Comparison of ENCODE assay signal across 1 cellular context in genomic region chr10:17782921-17783665, GRCh38.
TF ChIP-seq lines count a peak whose summit lies in the region.

No MANE protein-coding gene starts in this region.

TF ChIP-seq in K562, 482 proteins besides CTCF, POLR2A, EP300 and RAD21 (continued from another document):
- no peak for TF ChIP-seq KAT8 (IDR thresholded peaks at IDR 0.05; ENCODE audit: low read depth)
- no peak for TF ChIP-seq BRCA1 (IDR thresholded peaks at IDR 0.05)
- TF ChIP-seq BRCA1 (CRISPR knock-in tag; IDR thresholded peaks at IDR 0.05): no peak
- TF ChIP-seq MGA (IDR thresholded peaks at IDR 0.05): peak; percentile 25; the same call in 1 of the 2 replicates
- no peak for TF ChIP-seq NR2C2 (CRISPR knock-in tag; IDR thresholded peaks at IDR 0.05)
- 0 out of 2 replicates have a peak, but pooled peaks have one; percentile 11 for TF ChIP-seq NR2C2 (tag; IDR thresholded peaks at IDR 0.05)
